ENCODE assay signal across 1 cellular context in the genomic region with DNA sequence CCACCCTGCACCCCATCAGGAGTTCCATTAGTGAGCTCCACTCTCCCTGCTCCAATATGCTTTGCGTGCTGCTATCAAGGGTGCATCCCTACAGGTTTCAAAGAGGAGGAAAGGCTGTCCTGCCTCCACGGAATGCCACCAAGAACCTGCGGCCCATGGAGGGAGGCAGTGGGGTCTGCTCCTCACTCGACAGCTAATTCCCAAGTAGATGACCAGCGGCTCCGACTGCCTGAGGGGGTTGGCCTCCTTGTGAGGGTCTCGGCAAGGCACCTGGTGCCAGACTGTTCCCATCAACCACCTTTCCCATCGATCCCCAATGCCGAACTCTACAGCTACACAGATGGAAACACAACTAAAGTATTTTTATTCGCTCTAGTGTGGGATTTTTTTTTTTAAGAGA.
TF ChIP-seq lines count a peak whose summit lies in the region.

No MANE protein-coding gene starts in this region.

TF ChIP-seq in IMR-90, 13 proteins besides CTCF, POLR2A, EP300 and RAD21:
- TF ChIP-seq RCOR1 (IDR thresholded peaks at IDR 0.05; ENCODE audit: insufficient replicate concordance, low read length): no peak
- no peak for TF ChIP-seq RFX5 (IDR thresholded peaks at IDR 0.05; ENCODE audit: low read depth, low read length)
- TF ChIP-seq SMC3 (IDR thresholded peaks at IDR 0.05; ENCODE audit: low read depth, low read length): no peak
- no peak for TF ChIP-seq CEBPB (IDR thresholded peaks at IDR 0.05; ENCODE audit: low read depth, low read length)
- TF ChIP-seq MAFK (IDR thresholded peaks at IDR 0.05; ENCODE audit: low read depth, low read length): no peak
- no peak for TF ChIP-seq NFE2L2 (IDR thresholded peaks at IDR 0.05; ENCODE audit: low read depth, low read length)
- TF ChIP-seq BHLHE40 (IDR thresholded peaks at IDR 0.05; ENCODE audit: low read depth, low read length): no peak
- TF ChIP-seq, protein P1, sequence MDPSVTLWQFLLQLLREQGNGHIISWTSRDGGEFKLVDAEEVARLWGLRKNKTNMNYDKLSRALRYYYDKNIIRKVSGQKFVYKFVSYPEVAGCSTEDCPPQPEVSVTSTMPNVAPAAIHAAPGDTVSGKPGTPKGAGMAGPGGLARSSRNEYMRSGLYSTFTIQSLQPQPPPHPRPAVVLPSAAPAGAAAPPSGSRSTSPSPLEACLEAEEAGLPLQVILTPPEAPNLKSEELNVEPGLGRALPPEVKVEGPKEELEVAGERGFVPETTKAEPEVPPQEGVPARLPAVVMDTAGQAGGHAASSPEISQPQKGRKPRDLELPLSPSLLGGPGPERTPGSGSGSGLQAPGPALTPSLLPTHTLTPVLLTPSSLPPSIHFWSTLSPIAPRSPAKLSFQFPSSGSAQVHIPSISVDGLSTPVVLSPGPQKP (IDR thresholded peaks at IDR 0.05; ENCODE audit: borderline replicate concordance, low read depth, low read length): no peak
- TF ChIP-seq CHD1 (IDR thresholded peaks at IDR 0.05; ENCODE audit: low read depth, low read length): no peak
- no peak for TF ChIP-seq FOS (IDR thresholded peaks at IDR 0.05; ENCODE audit: low read depth, low read length)
- TF ChIP-seq, protein P2, sequence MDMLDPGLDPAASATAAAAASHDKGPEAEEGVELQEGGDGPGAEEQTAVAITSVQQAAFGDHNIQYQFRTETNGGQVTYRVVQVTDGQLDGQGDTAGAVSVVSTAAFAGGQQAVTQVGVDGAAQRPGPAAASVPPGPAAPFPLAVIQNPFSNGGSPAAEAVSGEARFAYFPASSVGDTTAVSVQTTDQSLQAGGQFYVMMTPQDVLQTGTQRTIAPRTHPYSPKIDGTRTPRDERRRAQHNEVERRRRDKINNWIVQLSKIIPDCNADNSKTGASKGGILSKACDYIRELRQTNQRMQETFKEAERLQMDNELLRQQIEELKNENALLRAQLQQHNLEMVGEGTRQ (IDR thresholded peaks at IDR 0.05; ENCODE audit: low read depth, low read length): no peak
- no peak for TF ChIP-seq MXI1 (IDR thresholded peaks at IDR 0.05; ENCODE audit: borderline replicate concordance, low read depth, low read length)
- no peak for TF ChIP-seq MAZ (IDR thresholded peaks at IDR 0.05; ENCODE audit: borderline replicate concordance, low read depth, low read length)
